In genomic region chr11:34250732-34251639, GRCh38 we compare ENCODE assay signal across 8 cellular contexts.
DNase-seq lines count a peak whose midpoint lies in the region; ATAC-seq and TF ChIP-seq lines count a peak whose summit lies in the region.

No MANE protein-coding gene starts in this region.

- no peaks in the 10 kb centered on the region for H3K27me3 ChIP-seq in adipocyte (replicated peaks; ENCODE audit: control insufficient read depth, insufficient read depth, low read length)

- H3K9ac ChIP-seq in adipocyte (ENCODE audit: low read length) = peak overlapping the region; percentile 37

- no peak for TF ChIP-seq CTCF in AG04449 (IDR thresholded peaks at IDR 0.05; ENCODE audit: insufficient read depth, low read length, missing control alignments)

- H3K36me3 Mint-ChIP-seq in T-cell (no peaks in the 10 kb centered on the region), immature natural killer cell (no peaks in the 10 kb centered on the region)

- POLR2A ChIA-PET in AG04449 (lab: Yijun Ruan, JAX) (interaction anchor here (1.1 kb wide), 1 partner anchor 106 kb away, joined by 3 read pairs; the partner anchor contains the start of gene ABTB2), T-cell (lab: Charles Lee) (interaction anchor here in 1 of 2 donors (0.5 to 0.7 kb wide), 3 partner anchors 77 to 668 kb away, joined by 3 to 6 read pairs (median 3); partner anchors contain the start of gene ABTB2)

- H3K9me3 ChIP-seq in adipocyte (ENCODE audit: control insufficient read depth, low read length) = no peaks in the 10 kb centered on the region

- ATAC-seq in GM19395 (IDR thresholded peaks at IDR 0.05; ENCODE audit: unreplicated experiment) (peak; percentile 50), HG03457 (IDR thresholded peaks at IDR 0.05; ENCODE audit: unreplicated experiment) (peak; percentile 79), T-cell (replicated peaks in 1 of 4) (peak; percentile 89 to 98 (median 95))

- CTCF ChIA-PET in AG04449 (lab: Yijun Ruan, JAX) = interaction anchor here (0.8 to 1.7 kb wide), 2 partner anchors 29 to 77 kb away, joined by 3 to 4 read pairs; no protein-coding TSS in a partner anchor
- CTCF ChIA-PET in T-cell (lab: Charles Lee) = interaction anchor here (0.6 to 1.9 kb wide), 3 partner anchors 9 to 107 kb away, joined by 3 to 6 read pairs (median 4); partner anchors contain the start of gene ABTB2 (in 1 of the 2)

- H3K4me3 Mint-ChIP-seq in T-cell (peak overlapping the region; percentile 15 to 78 (median 53)), immature natural killer cell (peak overlapping the region; percentile 42 to 70 (median 53))

- H3K27me3 Mint-ChIP-seq in T-cell (peaks cover 0 to 6% of the 10 kb centered on the region in 2 donors), immature natural killer cell (ENCODE audit: low read depth in 3 of 3) (peaks cover 4 to 17% (median 10%) of the 10 kb centered on the region in 3 donors)

- H3K4me1 Mint-ChIP-seq in T-cell (peaks cover 52 to 62% (median 62%) of the 10 kb centered on the region in 3 donors), immature natural killer cell (peaks cover 42 to 46% of the 10 kb centered on the region in 2 donors)

- H3K27ac Mint-ChIP-seq in T-cell = peak overlapping the region in 1 of 2 donors; percentile 44
- H3K27ac Mint-ChIP-seq in immature natural killer cell = peak overlapping the region in 2 of 6 donors; percentile 54 to 59

- H3K36me3 ChIP-seq in adipocyte (ENCODE audit: control insufficient read depth, insufficient read depth, low read length, severe bottlenecking) = no peaks in the 10 kb centered on the region

- H3K4me1 ChIP-seq in adipocyte (ENCODE audit: control insufficient read depth, insufficient read depth, low read length) = peaks cover 17% of the 10 kb centered on the region

- no peak for DNase-seq in AG04449 (ENCODE audit: low read depth, low spot score)
- DNase-seq in T-cell = peak; percentile 29 to 80 (median 62)
- DNase-seq in adipocyte (ENCODE audit: low read depth) = peak; percentile 65
- peak; percentile 25 to 58 (median 54) for DNase-seq in immature natural killer cell
- DNase-seq in stimulated activated CD4-positive, alpha-beta T cell treated with anti-CD3 and anti-CD28 coated beads, Interleukin-1b, Interleukin-23, amount 100 ng/mL, for 24 hours (ENCODE audit: low read depth in 4 of 4, low spot score in 1 of 4) = peak; percentile 29 to 54 (median 50)
- no peak for DNase-seq in HT-29 (ENCODE audit: low spot score)

- no peaks in the 10 kb centered on the region for H3K9me3 Mint-ChIP-seq in T-cell
- H3K9me3 Mint-ChIP-seq in immature natural killer cell = no peaks in the 10 kb centered on the region

- H3K4me3 ChIP-seq in AG04449 (ENCODE audit: low read depth, low read length) (peak overlapping the region; percentile 43), adipocyte (ENCODE audit: low read length) (peak overlapping the region; percentile 44)

Comparison
In these comparisons a context has a peak if more than half of its experiments do, and no peak if none do; other contexts are left out.
1. DNase-seq: peak in T-cell (34 of 34), adipocyte (single experiment), immature natural killer cell (3 of 3) and stimulated activated CD4-positive, alpha-beta T cell treated with anti-CD3 and anti-CD28 coated beads, Interleukin-1b, Interleukin-23, amount 100 ng/mL, for 24 hours (4 of 4); none in AG04449 (single experiment) and HT-29 (single experiment).
2. Peak in every context shown above with its lines, with median percentiles within 50 percentile points of each other: ATAC-seq.